In genomic region chr3:21668012-21668411, GRCh38 we compare ENCODE assay signal across 26 cellular contexts.
"Had no signal": no experiment of that assay in that cellular context is flagged by ENCODE, and none has a peak within 500 bp of the region (broad histone marks: within the 10 kb centered on the region; RNA-seq: fewer than 3 reads in every experiment).

No MANE protein-coding gene starts in this region.

- DNase-seq: cortex of kidney; effector memory CD8-positive, alpha-beta T cell; erythroblast; esophagus squamous epithelium; hypothalamus; immature natural killer cell; left ventricle myocardium superior; lower lobe of right lung; mucosa of descending colon; naive B cell; pancreas; right lobe of liver; small intestine; stimulated activated CD4-positive, alpha-beta T cell treated with anti-CD3 and anti-CD28 coated beads, Interleukin-1b, Interleukin-23, amount 100 ng/mL, for 48 hours; stimulated activated CD4-positive, alpha-beta T cell treated with anti-CD3 and anti-CD28 coated beads, Interleukin-4, amount 100 ng/mL, for 1 hour; stimulated activated CD8-positive, alpha-beta memory T cell treated with anti-CD3 and anti-CD28 coated beads, Interleukin-4, amount 100 ng/mL, for 48 hours; stimulated activated naive CD4-positive, alpha-beta T cell; stimulated activated naive CD8-positive, alpha-beta T cell treated with anti-CD3 and anti-CD28 coated beads, Interleukin-15, amount 100 ng/mL, for 72 hours; transverse colon had no signal

- H3K27ac Mint-ChIP-seq: effector memory CD8-positive, alpha-beta T cell; immature natural killer cell; memory B cell; mesothelial cell of epicardium; naive B cell; natural killer cell treated with Interleukin-12 subunit alpha and Interleukin-12 subunit beta and Interleukin-15 and Interleukin-18, amount 100 ng/mL, for 72 hours; stimulated activated naive CD8-positive, alpha-beta T cell treated with anti-CD3 and anti-CD28 coated beads, Interleukin-15, amount 100 ng/mL, for 72 hours had no signal

- H3K4me3 ChIP-seq: esophagus squamous epithelium, lower lobe of right lung, mucosa of descending colon, pancreas, right lobe of liver, suprapubic skin, transverse colon, vagina had no signal

- ATAC-seq: effector memory CD8-positive, alpha-beta T cell; left ventricle myocardium superior; lower lobe of right lung; mucosa of descending colon; natural killer cell treated with Interleukin-12 subunit alpha and Interleukin-12 subunit beta and Interleukin-15 and Interleukin-18, amount 100 ng/mL, for 72 hours; pancreas; right lobe of liver; stimulated activated naive CD8-positive, alpha-beta T cell treated with anti-CD3 and anti-CD28 coated beads, Interleukin-15, amount 100 ng/mL, for 72 hours had no signal

- H3K9me3 ChIP-seq: esophagus squamous epithelium, lower lobe of right lung, mucosa of descending colon, neutrophil, pancreas, right lobe of liver, suprapubic skin, transverse colon, vagina had no signal

- H3K4me3 Mint-ChIP-seq: effector memory CD8-positive, alpha-beta T cell; immature natural killer cell; memory B cell; mesothelial cell of epicardium; naive B cell; natural killer cell treated with Interleukin-12 subunit alpha and Interleukin-12 subunit beta and Interleukin-15 and Interleukin-18, amount 100 ng/mL, for 72 hours; neural crest cell; stimulated activated naive CD8-positive, alpha-beta T cell treated with anti-CD3 and anti-CD28 coated beads, Interleukin-15, amount 100 ng/mL, for 72 hours had no signal

- H3K36me3 ChIP-seq: esophagus squamous epithelium, lower lobe of right lung, neutrophil, pancreas, suprapubic skin, transverse colon, vagina had no signal

- H3K27me3 ChIP-seq: esophagus squamous epithelium, neutrophil, pancreas, right lobe of liver, suprapubic skin, transverse colon, vagina had no signal

- H3K4me1 Mint-ChIP-seq: immature natural killer cell; memory B cell; naive B cell; neural crest cell; stimulated activated naive CD8-positive, alpha-beta T cell treated with anti-CD3 and anti-CD28 coated beads, Interleukin-15, amount 100 ng/mL, for 72 hours had no signal

- H3K36me3 Mint-ChIP-seq: immature natural killer cell; memory B cell; mesothelial cell of epicardium; naive B cell; natural killer cell treated with Interleukin-12 subunit alpha and Interleukin-12 subunit beta and Interleukin-15 and Interleukin-18, amount 100 ng/mL, for 72 hours had no signal

- H3K4me1 ChIP-seq: esophagus squamous epithelium, lower lobe of right lung, pancreas, suprapubic skin, transverse colon, vagina had no signal

- H3K9me3 Mint-ChIP-seq: mesothelial cell of epicardium; natural killer cell treated with Interleukin-12 subunit alpha and Interleukin-12 subunit beta and Interleukin-15 and Interleukin-18, amount 100 ng/mL, for 72 hours; neural crest cell had no signal

- H3K27me3 Mint-ChIP-seq: effector memory CD8-positive, alpha-beta T cell; memory B cell; naive B cell; natural killer cell treated with Interleukin-12 subunit alpha and Interleukin-12 subunit beta and Interleukin-15 and Interleukin-18, amount 100 ng/mL, for 72 hours; stimulated activated naive CD8-positive, alpha-beta T cell treated with anti-CD3 and anti-CD28 coated beads, Interleukin-15, amount 100 ng/mL, for 72 hours had no signal

- H3K27ac ChIP-seq: esophagus squamous epithelium, lower lobe of right lung, neutrophil, pancreas, right lobe of liver, suprapubic skin, transverse colon, vagina had no signal
